19 cellular contexts compared by ENCODE assay signal in the genomic region with DNA sequence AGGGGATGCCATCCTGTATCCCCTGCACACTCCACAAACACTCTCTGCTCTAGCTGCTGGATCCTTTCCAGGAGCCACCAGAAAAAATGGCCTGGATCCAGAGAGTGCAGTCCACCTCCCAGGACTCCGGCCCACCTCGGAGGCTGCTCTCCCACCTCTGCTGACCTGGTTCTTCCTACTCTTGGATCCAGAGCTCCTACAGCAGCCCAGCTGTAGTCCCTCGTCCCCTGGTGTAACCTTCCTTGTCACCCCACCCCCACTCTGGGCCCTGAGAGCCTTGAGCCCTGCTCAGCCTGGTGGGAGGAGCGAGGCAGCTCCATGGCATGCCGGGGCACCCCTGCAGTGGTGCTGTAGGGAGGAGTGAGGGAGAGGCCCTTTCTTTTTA. TPM values are rescaled to one million over a fixed set of nuclear protein-coding genes. Genes with fewer than 3 reads are reported as not detected.
DNase-seq lines count a peak whose midpoint lies in the region; ATAC-seq and TF ChIP-seq lines count a peak whose summit lies in the region.
"Had no signal": no experiment of that assay in that cellular context is flagged by ENCODE, and none has a peak within 500 bp of the region (broad histone marks: within the 10 kb centered on the region; RNA-seq: fewer than 3 reads in every experiment).

No MANE protein-coding gene starts in this region.

- H3K9me3 Mint-ChIP-seq in WTC11: no peaks in the 10 kb centered on the region
- H3K9me3 Mint-ChIP-seq: CD4-positive, CD25-positive, alpha-beta regulatory T cell had no signal

- DNase-seq in NCI-H510A treated with DMSO at 0.1 percent for 48 hours (lab: John Stamatoyannopoulos, UW) (peak; percentile 78), NCI-H510A (lab: John Stamatoyannopoulos, UW) (no peak), DMS79 treated with DMSO at 0.1 percent for 48 hours (lab: John Stamatoyannopoulos, UW) (peak; percentile 51), WTC11 (ENCODE audit: low spot score) (no peak), lower lobe of right lung (no peak), midbrain (lab: John Stamatoyannopoulos, UW) (no peak)
- DNase-seq: BE2C; CD4-positive, CD25-positive, alpha-beta regulatory T cell; EL; GOT3; MV-4-11; NCI-H187 treated with DMSO at 0.1 percent for 48 hours; NCI-H226; PC-3 had no signal

- no peaks in the 10 kb centered on the region for H3K36me3 Mint-ChIP-seq in WTC11
- H3K36me3 Mint-ChIP-seq: CD4-positive, CD25-positive, alpha-beta regulatory T cell had no signal

- H3K27me3 Mint-ChIP-seq in WTC11 (ENCODE audit: low read depth): no peaks in the 10 kb centered on the region

- no peak for TF ChIP-seq CTCF in WTC11 (IDR thresholded peaks at IDR 0.05)
- TF ChIP-seq CTCF in lower lobe of right lung (IDR thresholded peaks at IDR 0.05): no peak

- CTCF ChIA-PET in WTC11 (lab: Charles Lee): interaction anchor here (0.7 to 3.6 kb wide), 12 partner anchors 10 to 217 kb away, joined by 3 to 20 read pairs (median 4); a partner anchor contains a TSS

- peaks cover 5% of the 10 kb centered on the region for H3K27me3 ChIP-seq in lower lobe of right lung (ENCODE audit: low read depth)
- H3K27me3 ChIP-seq: BE2C had no signal

- H3K4me1 Mint-ChIP-seq in WTC11: peaks cover 10% of the 10 kb centered on the region; the same call in 1 of the 2 replicates
- H3K4me1 Mint-ChIP-seq: CD4-positive, CD25-positive, alpha-beta regulatory T cell had no signal

- POLR2A ChIA-PET in WTC11 (lab: Charles Lee): interaction anchor here (0.5 kb wide), 1 partner anchor 15 kb away, joined by 3 read pairs; no protein-coding TSS in a partner anchor

- no peak overlapping the region for H3K4me3 ChIP-seq in lower lobe of right lung
- H3K4me3 ChIP-seq: GM12878, SJCRH30 had no signal

- H3K4me1 ChIP-seq in lower lobe of right lung: peaks cover under 1% of the 10 kb centered on the region
- H3K4me1 ChIP-seq: BE2C, SJCRH30 had no signal

- ATAC-seq in WTC11 (peak; percentile 58), lower lobe of right lung (peak; percentile 20 to 44), GM21786 (IDR thresholded peaks at IDR 0.05; ENCODE audit: unreplicated experiment) (no peak)
- ATAC-seq: GM12878, PC-3 had no signal

- H3K27ac Mint-ChIP-seq in WTC11: no peak overlapping the region
- H3K27ac Mint-ChIP-seq: CD4-positive, CD25-positive, alpha-beta regulatory T cell had no signal

- intact Hi-C loops in lower lobe of right lung (cut with DNase I): no loop called here

- H3K4me3 Mint-ChIP-seq in WTC11: no peak overlapping the region
- H3K4me3 Mint-ChIP-seq: CD4-positive, CD25-positive, alpha-beta regulatory T cell had no signal

- no peak overlapping the region for H3K27ac ChIP-seq in lower lobe of right lung
- H3K27ac ChIP-seq: KMS-11, RWPE1, SJCRH30 had no signal

- no peaks in the 10 kb centered on the region for H3K9me3 ChIP-seq in lower lobe of right lung
- H3K9me3 ChIP-seq: BE2C, SJCRH30 had no signal

- no peaks in the 10 kb centered on the region for H3K36me3 ChIP-seq in lower lobe of right lung
- H3K36me3 ChIP-seq: BE2C, SJCRH30 had no signal

TF ChIP-seq in WTC11, 78 proteins besides CTCF, POLR2A, EP300 and RAD21:
- no peak for TF ChIP-seq ETV6 (CRISPR knock-in tag; IDR thresholded peaks at IDR 0.05)
- TF ChIP-seq MXD4 (CRISPR knock-in tag; IDR thresholded peaks at IDR 0.05; ENCODE audit: borderline replicate concordance): no peak
- TF ChIP-seq, protein P1, sequence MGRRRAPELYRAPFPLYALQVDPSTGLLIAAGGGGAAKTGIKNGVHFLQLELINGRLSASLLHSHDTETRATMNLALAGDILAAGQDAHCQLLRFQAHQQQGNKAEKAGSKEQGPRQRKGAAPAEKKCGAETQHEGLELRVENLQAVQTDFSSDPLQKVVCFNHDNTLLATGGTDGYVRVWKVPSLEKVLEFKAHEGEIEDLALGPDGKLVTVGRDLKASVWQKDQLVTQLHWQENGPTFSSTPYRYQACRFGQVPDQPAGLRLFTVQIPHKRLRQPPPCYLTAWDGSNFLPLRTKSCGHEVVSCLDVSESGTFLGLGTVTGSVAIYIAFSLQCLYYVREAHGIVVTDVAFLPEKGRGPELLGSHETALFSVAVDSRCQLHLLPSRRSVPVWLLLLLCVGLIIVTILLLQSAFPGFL (CRISPR knock-in tag; IDR thresholded peaks at IDR 0.05; ENCODE audit: borderline replicate concordance): no peak
- no peak for TF ChIP-seq TEAD1 (CRISPR knock-in tag; IDR thresholded peaks at IDR 0.05)
- TF ChIP-seq, protein P2, sequence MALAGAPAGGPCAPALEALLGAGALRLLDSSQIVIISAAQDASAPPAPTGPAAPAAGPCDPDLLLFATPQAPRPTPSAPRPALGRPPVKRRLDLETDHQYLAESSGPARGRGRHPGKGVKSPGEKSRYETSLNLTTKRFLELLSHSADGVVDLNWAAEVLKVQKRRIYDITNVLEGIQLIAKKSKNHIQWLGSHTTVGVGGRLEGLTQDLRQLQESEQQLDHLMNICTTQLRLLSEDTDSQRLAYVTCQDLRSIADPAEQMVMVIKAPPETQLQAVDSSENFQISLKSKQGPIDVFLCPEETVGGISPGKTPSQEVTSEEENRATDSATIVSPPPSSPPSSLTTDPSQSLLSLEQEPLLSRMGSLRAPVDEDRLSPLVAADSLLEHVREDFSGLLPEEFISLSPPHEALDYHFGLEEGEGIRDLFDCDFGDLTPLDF (CRISPR knock-in tag; IDR thresholded peaks at IDR 0.05): no peak
- no peak for TF ChIP-seq ELF4 (CRISPR knock-in tag; IDR thresholded peaks at IDR 0.05; ENCODE audit: low read depth)
- no peak for TF ChIP-seq HMGA2 (CRISPR knock-in tag; IDR thresholded peaks at IDR 0.05)
- TF ChIP-seq, protein P3, sequence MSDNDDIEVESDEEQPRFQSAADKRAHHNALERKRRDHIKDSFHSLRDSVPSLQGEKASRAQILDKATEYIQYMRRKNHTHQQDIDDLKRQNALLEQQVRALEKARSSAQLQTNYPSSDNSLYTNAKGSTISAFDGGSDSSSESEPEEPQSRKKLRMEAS (CRISPR knock-in tag; IDR thresholded peaks at IDR 0.05): no peak
- TF ChIP-seq, protein P4, sequence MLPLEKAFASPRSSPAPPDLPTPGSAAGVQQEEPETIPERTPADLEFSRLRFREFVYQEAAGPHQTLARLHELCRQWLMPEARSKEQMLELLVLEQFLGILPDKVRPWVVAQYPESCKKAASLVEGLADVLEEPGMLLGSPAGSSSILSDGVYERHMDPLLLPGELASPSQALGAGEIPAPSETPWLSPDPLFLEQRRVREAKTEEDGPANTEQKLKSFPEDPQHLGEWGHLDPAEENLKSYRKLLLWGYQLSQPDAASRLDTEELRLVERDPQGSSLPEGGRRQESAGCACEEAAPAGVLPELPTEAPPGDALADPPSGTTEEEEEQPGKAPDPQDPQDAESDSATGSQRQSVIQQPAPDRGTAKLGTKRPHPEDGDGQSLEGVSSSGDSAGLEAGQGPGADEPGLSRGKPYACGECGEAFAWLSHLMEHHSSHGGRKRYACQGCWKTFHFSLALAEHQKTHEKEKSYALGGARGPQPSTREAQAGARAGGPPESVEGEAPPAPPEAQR (CRISPR knock-in tag; IDR thresholded peaks at IDR 0.05): no peak
- no peak for TF ChIP-seq MYBL2 (CRISPR knock-in tag; IDR thresholded peaks at IDR 0.05)
- TF ChIP-seq IRF2 (CRISPR knock-in tag; IDR thresholded peaks at IDR 0.05; ENCODE audit: borderline replicate concordance, low read depth): no peak

RNA-seq across cellular contexts. Expression of a gene that starts 54.4 kb away (rescaled TPM):
- total RNA-seq in WTC11 (2021) (0.07 to 0.24 TPM (median 0.07 TPM) in 3 replicates), lower lobe of right lung (1.0 TPM)
- total RNA-seq: GM12878 had no signal

Comparison
In these comparisons a context has a peak if more than half of its experiments do, and no peak if none do; other contexts are left out.
1. DNase-seq: peak in NCI-H510A treated with DMSO at 0.1 percent for 48 hours (single experiment) and DMS79 treated with DMSO at 0.1 percent for 48 hours (single experiment); none in NCI-H510A (single experiment), WTC11 (single experiment), lower lobe of right lung (single experiment) and midbrain (single experiment).